Comparison of ENCODE assay signal across 10 cellular contexts in the genomic region with DNA sequence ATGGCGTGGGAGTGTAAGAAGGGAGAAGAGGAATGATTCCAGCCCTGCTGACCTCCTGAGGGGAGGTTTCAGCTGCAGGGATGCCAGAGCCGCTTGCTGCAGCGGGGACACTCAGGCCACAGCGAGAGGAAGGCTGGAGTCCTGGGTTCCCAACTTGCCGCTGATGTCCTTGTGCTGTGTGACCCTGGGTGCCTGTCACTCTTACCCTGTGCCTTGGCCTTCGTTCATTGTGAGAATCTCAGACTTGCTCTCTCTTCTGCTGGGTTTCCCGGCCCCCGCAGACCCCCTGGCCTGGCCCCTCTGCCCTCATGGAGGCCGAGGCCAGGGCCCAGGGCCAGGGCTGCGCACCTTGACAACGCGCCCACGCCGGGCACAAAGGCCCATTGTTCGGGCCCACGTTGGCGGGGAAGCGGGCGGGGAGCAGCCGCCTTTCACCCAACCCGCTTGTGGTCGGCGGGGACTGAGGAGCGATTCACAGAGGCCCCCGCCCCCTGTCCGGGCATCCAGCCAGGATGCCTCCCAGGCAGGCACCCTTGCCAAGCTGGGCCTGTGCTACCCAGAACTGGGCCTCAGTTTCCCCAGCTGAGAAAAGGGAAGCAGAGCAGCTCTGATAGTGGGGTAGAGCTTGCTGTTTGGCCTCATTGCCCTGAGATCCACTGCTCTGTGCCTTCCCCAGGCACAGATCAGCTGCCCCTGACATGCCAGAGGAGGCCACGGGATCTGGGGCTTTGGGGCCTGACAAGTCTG. TPM values are rescaled to one million over a fixed set of nuclear protein-coding genes. Genes with fewer than 3 reads are reported as not detected.
DNase-seq lines count a peak whose midpoint lies in the region; ATAC-seq and TF ChIP-seq lines count a peak whose summit lies in the region.
"Had no signal": no experiment of that assay in that cellular context is flagged by ENCODE, and none has a peak within 500 bp of the region (broad histone marks: within the 10 kb centered on the region; RNA-seq: fewer than 3 reads in every experiment).

No MANE protein-coding gene starts in this region.

- DNase-seq in LoVo (ENCODE audit: low spot score) (peak; percentile 82), SJCRH30 (peak; percentile 92 to 95), globus pallidus (ENCODE audit: low spot score) (peak; percentile 79), sciatic nerve (ENCODE audit: low spot score) (peak; percentile 85), lower leg skin (ENCODE audit: low spot score in 2 of 2) (no peak), HEK293T (ENCODE audit: extremely low spot score) (no peak)
- DNase-seq in activated CD8-positive, alpha-beta memory T cell treated with anti-CD3 and anti-CD28 coated beads for 24 hours = no peak
- DNase-seq: activated T-cell treated with anti-CD3 and anti-CD28 coated beads, Interleukin-2, amount 50 U/mL, for 48 hours; NCI-H774 had no signal

- WGBS in lower leg skin, 2 donors = 52 to 70% methylated on average over 23 to 25 of the region's 27 CpGs

- TF ChIP-seq CTCF in lower leg skin (IDR thresholded peaks at IDR 0.05) = no peak

- CTCF ChIA-PET in HEK293T (lab: Yijun Ruan, JAX) = no interaction called here

- no peaks in the 10 kb centered on the region for H3K36me3 ChIP-seq in SJCRH30

- intact Hi-C loops in sciatic nerve (cut with DNase I) (no loop called here), lower leg skin (cut with DNase I; ENCODE audit: low total_unique reads) (no loop called here)

- H3K9me3 ChIP-seq in SJCRH30 (replicated peaks) = no peaks in the 10 kb centered on the region

- H3K27ac ChIP-seq in SJCRH30 = peak overlapping the region; percentile 10

- POLR2A ChIA-PET in HEK293T (lab: Yijun Ruan, JAX) = no interaction called here

- H3K4me1 ChIP-seq in SJCRH30 = peaks cover 15% of the 10 kb centered on the region

- H3K4me3 ChIP-seq in SJCRH30 = peak overlapping the region; percentile 30
- no peak overlapping the region for H3K4me3 ChIP-seq in lower leg skin (ENCODE audit: low read depth, poor library complexity, severe bottlenecking)

- peaks cover 49% of the 10 kb centered on the region for H3K27me3 ChIP-seq in SJCRH30

- TF ChIP-seq POLR2A in lower leg skin (IDR thresholded peaks at IDR 0.05) = no peak

- ATAC-seq in sciatic nerve (peak; percentile 79), HG02938 (IDR thresholded peaks at IDR 0.05; ENCODE audit: unreplicated experiment) (no peak)

TF ChIP-seq in HEK293T, 16 proteins besides CTCF, POLR2A, EP300 and RAD21:
- no peak for TF ChIP-seq CTBP1 (IDR thresholded peaks at IDR 0.05; ENCODE audit: borderline replicate concordance)

RNA-seq across cellular contexts. Expression of a gene that starts 52.4 kb away (rescaled TPM):
- 6.6 and 9.3 TPM in 2 replicates for total RNA-seq in SJCRH30 (2014; rRNA removed; shearing (Covaris generic))
- total RNA-seq in sciatic nerve (113 TPM), lower leg skin (100 to 1,000 TPM; 154 to 221 (median 195) TPM)

Comparison
In these comparisons a context has a peak if more than half of its experiments do, and no peak if none do; other contexts are left out.
1. DNase-seq: peak in LoVo (single experiment), SJCRH30 (2 of 2), globus pallidus (single experiment) and sciatic nerve (single experiment); none in lower leg skin (0 of 2), activated CD8-positive, alpha-beta memory T cell treated with anti-CD3 and anti-CD28 coated beads for 24 hours (single experiment) and HEK293T (single experiment).
2. RNA of a gene that starts 52.4 kb away (total RNA-seq): 154 to 221 TPM in lower leg skin and 113 TPM in sciatic nerve (single experiment); 6.6 to 9.3 TPM in SJCRH30; every median in the first group is over 10 times any median in the second.